2 cellular contexts compared by ENCODE assay signal in the genomic region with DNA sequence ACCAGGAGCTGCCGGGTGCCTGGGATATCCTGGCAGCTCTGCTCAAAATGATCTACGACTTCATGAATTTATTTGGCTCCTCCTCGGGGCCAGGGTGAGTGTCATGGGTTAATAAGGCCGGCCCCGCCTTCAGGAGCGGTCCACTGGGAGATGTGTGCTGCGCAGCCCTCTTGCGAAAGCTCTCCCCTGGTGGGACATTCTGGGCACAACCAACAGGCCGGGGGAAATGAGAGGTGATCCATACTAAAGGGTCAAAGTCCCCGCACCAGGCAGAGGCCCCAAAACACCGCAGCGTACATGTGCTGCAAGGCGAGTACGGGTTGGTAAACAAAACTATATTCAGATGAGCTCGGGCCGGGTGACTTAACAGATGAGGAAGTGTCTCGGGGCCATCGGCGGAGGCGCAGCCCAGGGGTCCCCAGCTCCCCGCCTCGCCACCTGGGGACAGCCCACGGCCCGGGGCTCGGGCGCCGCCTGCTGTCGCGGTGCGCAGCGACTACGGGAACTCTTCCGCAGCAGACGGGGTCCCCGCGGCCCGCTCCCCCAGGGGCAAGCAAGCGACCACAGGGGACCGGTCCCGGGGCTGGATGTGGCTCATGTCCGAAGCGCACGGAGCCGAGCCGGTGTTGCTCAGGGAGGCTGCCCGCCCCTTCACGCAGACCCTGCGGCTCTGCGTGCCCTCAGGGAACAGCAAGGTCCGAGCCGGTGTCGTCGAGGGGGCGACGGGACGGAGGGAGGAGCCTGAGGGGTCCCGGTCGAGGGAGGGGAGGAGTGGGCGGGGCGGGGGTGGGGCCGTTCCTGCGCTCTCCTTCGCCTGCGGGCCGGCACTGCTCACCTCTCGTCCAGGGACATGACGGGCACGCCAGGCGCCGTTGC.
A peak's percentile ranks its signal among the peaks of the same experiment; 100 is the strongest.
TF ChIP-seq lines count a peak whose summit lies in the region.

A gene with protein sequence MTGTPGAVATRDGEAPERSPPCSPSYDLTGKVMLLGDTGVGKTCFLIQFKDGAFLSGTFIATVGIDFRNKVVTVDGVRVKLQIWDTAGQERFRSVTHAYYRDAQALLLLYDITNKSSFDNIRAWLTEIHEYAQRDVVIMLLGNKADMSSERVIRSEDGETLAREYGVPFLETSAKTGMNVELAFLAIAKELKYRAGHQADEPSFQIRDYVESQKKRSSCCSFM (plus strand): TSS at position 834 of the 876 bp plus-strand sequence. CDS start 17 bp downstream, at position 851.

TF ChIP-seq in GM12878, 131 proteins besides CTCF, POLR2A, EP300 and RAD21 (continues in another document):
- TF ChIP-seq SMARCA5 (IDR thresholded peaks at IDR 0.05) (peak; percentile 78; the same call in 1 of the 2 replicates), BHLHE40 (IDR thresholded peaks at IDR 0.05; ENCODE audit: borderline replicate concordance in 1 of 2, low read depth in 2 of 2, low read length in 1 of 2) (peak in 1 of 2 experiments; percentile 73; a peak in 1 of 4 replicates), SMC3 (IDR thresholded peaks at IDR 0.05; ENCODE audit: borderline replicate concordance, low read length) (peak; percentile 76), CHD1 (IDR thresholded peaks at IDR 0.05; ENCODE audit: low read depth, low read length) (no peak), NFYA (IDR thresholded peaks at IDR 0.05; ENCODE audit: borderline replicate concordance, low read depth, low read length) (no peak), STAT3 (IDR thresholded peaks at IDR 0.05; ENCODE audit: low read depth, low read length) (no peak), RB1 (IDR thresholded peaks at IDR 0.05; ENCODE audit: borderline replicate concordance) (peak; percentile 63; the same call in 1 of the 2 replicates), SREBF1 (IDR thresholded peaks at IDR 0.05; ENCODE audit: low read length) (no peak), JUND (IDR thresholded peaks at IDR 0.05; ENCODE audit: low read depth, low read length) (0 out of 2 replicates have a peak, but pooled peaks have one; percentile 9), NFIC (IDR thresholded peaks at IDR 0.05; ENCODE audit: low read depth, low read length) (no peak), SPI1 (IDR thresholded peaks at IDR 0.05; ENCODE audit: borderline replicate concordance, insufficient read depth, low read depth, low read length) (peak; percentile 54; the same call in 1 of the 2 replicates), ZNF207 (IDR thresholded peaks at IDR 0.05; ENCODE audit: borderline replicate concordance) (no peak; the same call in 1 of the 2 replicates), MEF2B (IDR thresholded peaks at IDR 0.05; ENCODE audit: partially characterized antibody, poor library complexity, severe bottlenecking) (peak; percentile 55), STAT1 (conservative IDR thresholded peaks at IDR 0.05) (0 out of 2 replicates have a peak, but pooled peaks have one; percentile 32), KDM1A (IDR thresholded peaks at IDR 0.05; ENCODE audit: borderline replicate concordance) (no peak), JUNB (IDR thresholded peaks at IDR 0.05) (no peak), MXI1 (IDR thresholded peaks at IDR 0.05; ENCODE audit: low read depth, low read length) (peak; percentile 25; the same call in 1 of the 2 replicates), HCFC1 (IDR thresholded peaks at IDR 0.05; ENCODE audit: low read length) (no peak), TAF1 (IDR thresholded peaks at IDR 0.05; ENCODE audit: borderline replicate concordance, low read depth, low read length) (no peak), FOXK2 (IDR thresholded peaks at IDR 0.05) (peak; percentile 63; the same call in 1 of the 2 replicates), FOXM1 (IDR thresholded peaks at IDR 0.05; ENCODE audit: low read depth, low read length) (no peak), EGR1 (IDR thresholded peaks at IDR 0.05; ENCODE audit: borderline replicate concordance in 1 of 2, low read depth in 2 of 2, low read length in 2 of 2) (no peak), HDGF (IDR thresholded peaks at IDR 0.05) (no peak), SRF (IDR thresholded peaks at IDR 0.05; ENCODE audit: low read depth in 2 of 2, low read length in 2 of 2) (no peak)
- TF ChIP-seq, protein P1, sequence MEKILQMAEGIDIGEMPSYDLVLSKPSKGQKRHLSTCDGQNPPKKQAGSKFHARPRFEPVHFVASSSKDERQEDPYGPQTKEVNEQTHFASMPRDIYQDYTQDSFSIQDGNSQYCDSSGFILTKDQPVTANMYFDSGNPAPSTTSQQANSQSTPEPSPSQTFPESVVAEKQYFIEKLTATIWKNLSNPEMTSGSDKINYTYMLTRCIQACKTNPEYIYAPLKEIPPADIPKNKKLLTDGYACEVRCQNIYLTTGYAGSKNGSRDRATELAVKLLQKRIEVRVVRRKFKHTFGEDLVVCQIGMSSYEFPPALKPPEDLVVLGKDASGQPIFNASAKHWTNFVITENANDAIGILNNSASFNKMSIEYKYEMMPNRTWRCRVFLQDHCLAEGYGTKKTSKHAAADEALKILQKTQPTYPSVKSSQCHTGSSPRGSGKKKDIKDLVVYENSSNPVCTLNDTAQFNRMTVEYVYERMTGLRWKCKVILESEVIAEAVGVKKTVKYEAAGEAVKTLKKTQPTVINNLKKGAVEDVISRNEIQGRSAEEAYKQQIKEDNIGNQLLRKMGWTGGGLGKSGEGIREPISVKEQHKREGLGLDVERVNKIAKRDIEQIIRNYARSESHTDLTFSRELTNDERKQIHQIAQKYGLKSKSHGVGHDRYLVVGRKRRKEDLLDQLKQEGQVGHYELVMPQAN (conservative IDR thresholded peaks at IDR 0.05) = 0 out of 2 replicates have a peak, but pooled peaks have one; percentile 33
- TF ChIP-seq, protein P2, sequence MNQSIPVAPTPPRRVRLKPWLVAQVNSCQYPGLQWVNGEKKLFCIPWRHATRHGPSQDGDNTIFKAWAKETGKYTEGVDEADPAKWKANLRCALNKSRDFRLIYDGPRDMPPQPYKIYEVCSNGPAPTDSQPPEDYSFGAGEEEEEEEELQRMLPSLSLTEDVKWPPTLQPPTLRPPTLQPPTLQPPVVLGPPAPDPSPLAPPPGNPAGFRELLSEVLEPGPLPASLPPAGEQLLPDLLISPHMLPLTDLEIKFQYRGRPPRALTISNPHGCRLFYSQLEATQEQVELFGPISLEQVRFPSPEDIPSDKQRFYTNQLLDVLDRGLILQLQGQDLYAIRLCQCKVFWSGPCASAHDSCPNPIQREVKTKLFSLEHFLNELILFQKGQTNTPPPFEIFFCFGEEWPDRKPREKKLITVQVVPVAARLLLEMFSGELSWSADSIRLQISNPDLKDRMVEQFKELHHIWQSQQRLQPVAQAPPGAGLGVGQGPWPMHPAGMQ (IDR thresholded peaks at IDR 0.05; ENCODE audit: borderline replicate concordance) = no peak
- TF ChIP-seq, protein P3, sequence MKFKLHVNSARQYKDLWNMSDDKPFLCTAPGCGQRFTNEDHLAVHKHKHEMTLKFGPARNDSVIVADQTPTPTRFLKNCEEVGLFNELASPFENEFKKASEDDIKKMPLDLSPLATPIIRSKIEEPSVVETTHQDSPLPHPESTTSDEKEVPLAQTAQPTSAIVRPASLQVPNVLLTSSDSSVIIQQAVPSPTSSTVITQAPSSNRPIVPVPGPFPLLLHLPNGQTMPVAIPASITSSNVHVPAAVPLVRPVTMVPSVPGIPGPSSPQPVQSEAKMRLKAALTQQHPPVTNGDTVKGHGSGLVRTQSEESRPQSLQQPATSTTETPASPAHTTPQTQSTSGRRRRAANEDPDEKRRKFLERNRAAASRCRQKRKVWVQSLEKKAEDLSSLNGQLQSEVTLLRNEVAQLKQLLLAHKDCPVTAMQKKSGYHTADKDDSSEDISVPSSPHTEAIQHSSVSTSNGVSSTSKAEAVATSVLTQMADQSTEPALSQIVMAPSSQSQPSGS (IDR thresholded peaks at IDR 0.05; ENCODE audit: low read length) = no peak

TF ChIP-seq in HepG2, 621 proteins besides CTCF, POLR2A, EP300 and RAD21 (continues in another document):
- TF ChIP-seq NAIF1 (CRISPR knock-in tag; IDR thresholded peaks at IDR 0.05; ENCODE audit: borderline replicate concordance) (peak; percentile 54; the same call in 1 of the 2 replicates), ZNF619 (CRISPR knock-in tag; IDR thresholded peaks at IDR 0.05) (no peak), RFX5 (IDR thresholded peaks at IDR 0.05; ENCODE audit: low read depth, low read length) (no peak), NBN (conservative IDR thresholded peaks at IDR 0.05) (no peak), CBX5 (CRISPR knock-in tag; IDR thresholded peaks at IDR 0.05; ENCODE audit: borderline replicate concordance) (peak; percentile 94), PITX1 (CRISPR knock-in tag; IDR thresholded peaks at IDR 0.05) (peak; percentile 82; the same call in 1 of the 2 replicates), ARNTL (CRISPR knock-in tag; IDR thresholded peaks at IDR 0.05) (peak; percentile 96), ADNP (CRISPR knock-in tag; IDR thresholded peaks at IDR 0.05) (no peak), ZNF282 (IDR thresholded peaks at IDR 0.05; ENCODE audit: partially characterized antibody) (no peak), ZNF354B (CRISPR knock-in tag; IDR thresholded peaks at IDR 0.05) (no peak), ZNF124 (CRISPR knock-in tag; IDR thresholded peaks at IDR 0.05) (peak; percentile 88), ZNF232 (CRISPR knock-in tag; IDR thresholded peaks at IDR 0.05; ENCODE audit: borderline replicate concordance) (no peak), ZNF34 (CRISPR knock-in tag; IDR thresholded peaks at IDR 0.05; ENCODE audit: borderline replicate concordance) (peak; percentile 89), ZNF431 (CRISPR knock-in tag; IDR thresholded peaks at IDR 0.05; ENCODE audit: borderline replicate concordance, low read depth) (peak; percentile 90), NR2C2 (CRISPR knock-in tag; IDR thresholded peaks at IDR 0.05; ENCODE audit: borderline replicate concordance) (peak; percentile 64; the same call in 1 of the 2 replicates), ZNF350 (CRISPR knock-in tag; IDR thresholded peaks at IDR 0.05; ENCODE audit: borderline replicate concordance, low read depth) (peak; percentile 98)
- TF ChIP-seq, protein P4, sequence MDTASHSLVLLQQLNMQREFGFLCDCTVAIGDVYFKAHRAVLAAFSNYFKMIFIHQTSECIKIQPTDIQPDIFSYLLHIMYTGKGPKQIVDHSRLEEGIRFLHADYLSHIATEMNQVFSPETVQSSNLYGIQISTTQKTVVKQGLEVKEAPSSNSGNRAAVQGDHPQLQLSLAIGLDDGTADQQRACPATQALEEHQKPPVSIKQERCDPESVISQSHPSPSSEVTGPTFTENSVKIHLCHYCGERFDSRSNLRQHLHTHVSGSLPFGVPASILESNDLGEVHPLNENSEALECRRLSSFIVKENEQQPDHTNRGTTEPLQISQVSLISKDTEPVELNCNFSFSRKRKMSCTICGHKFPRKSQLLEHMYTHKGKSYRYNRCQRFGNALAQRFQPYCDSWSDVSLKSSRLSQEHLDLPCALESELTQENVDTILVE (CRISPR knock-in tag; IDR thresholded peaks at IDR 0.05) = peak; percentile 88
- TF ChIP-seq, protein P5, sequence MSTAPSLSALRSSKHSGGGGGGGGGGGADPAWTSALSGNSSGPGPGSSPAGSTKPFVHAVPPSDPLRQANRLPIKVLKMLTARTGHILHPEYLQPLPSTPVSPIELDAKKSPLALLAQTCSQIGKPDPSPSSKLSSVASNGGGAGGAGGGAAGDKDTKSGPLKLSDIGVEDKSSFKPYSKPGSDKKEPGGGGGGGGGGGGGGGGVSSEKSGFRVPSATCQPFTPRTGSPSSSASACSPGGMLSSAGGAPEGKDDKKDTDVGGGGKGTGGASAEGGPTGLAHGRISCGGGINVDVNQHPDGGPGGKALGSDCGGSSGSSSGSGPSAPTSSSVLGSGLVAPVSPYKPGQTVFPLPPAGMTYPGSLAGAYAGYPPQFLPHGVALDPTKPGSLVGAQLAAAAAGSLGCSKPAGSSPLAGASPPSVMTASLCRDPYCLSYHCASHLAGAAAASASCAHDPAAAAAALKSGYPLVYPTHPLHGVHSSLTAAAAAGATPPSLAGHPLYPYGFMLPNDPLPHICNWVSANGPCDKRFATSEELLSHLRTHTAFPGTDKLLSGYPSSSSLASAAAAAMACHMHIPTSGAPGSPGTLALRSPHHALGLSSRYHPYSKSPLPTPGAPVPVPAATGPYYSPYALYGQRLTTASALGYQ (CRISPR knock-in tag; IDR thresholded peaks at IDR 0.05) = no peak; the same call in 1 of the 2 replicates
- TF ChIP-seq, protein P6, sequence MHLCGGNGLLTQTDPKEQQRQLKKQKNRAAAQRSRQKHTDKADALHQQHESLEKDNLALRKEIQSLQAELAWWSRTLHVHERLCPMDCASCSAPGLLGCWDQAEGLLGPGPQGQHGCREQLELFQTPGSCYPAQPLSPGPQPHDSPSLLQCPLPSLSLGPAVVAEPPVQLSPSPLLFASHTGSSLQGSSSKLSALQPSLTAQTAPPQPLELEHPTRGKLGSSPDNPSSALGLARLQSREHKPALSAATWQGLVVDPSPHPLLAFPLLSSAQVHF (CRISPR knock-in tag; IDR thresholded peaks at IDR 0.05) = 0 out of 2 replicates have a peak, but pooled peaks have one; percentile 33
- TF ChIP-seq, protein P7, sequence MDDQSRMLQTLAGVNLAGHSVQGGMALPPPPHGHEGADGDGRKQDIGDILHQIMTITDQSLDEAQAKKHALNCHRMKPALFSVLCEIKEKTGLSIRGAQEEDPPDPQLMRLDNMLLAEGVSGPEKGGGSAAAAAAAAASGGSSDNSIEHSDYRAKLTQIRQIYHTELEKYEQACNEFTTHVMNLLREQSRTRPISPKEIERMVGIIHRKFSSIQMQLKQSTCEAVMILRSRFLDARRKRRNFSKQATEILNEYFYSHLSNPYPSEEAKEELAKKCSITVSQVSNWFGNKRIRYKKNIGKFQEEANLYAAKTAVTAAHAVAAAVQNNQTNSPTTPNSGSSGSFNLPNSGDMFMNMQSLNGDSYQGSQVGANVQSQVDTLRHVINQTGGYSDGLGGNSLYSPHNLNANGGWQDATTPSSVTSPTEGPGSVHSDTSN (CRISPR knock-in tag; IDR thresholded peaks at IDR 0.05; ENCODE audit: borderline replicate concordance) = no peak
- TF ChIP-seq, protein P8, sequence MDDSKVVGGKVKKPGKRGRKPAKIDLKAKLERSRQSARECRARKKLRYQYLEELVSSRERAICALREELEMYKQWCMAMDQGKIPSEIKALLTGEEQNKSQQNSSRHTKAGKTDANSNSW (CRISPR knock-in tag; IDR thresholded peaks at IDR 0.05; ENCODE audit: borderline replicate concordance) = no peak
- TF ChIP-seq, protein P9, sequence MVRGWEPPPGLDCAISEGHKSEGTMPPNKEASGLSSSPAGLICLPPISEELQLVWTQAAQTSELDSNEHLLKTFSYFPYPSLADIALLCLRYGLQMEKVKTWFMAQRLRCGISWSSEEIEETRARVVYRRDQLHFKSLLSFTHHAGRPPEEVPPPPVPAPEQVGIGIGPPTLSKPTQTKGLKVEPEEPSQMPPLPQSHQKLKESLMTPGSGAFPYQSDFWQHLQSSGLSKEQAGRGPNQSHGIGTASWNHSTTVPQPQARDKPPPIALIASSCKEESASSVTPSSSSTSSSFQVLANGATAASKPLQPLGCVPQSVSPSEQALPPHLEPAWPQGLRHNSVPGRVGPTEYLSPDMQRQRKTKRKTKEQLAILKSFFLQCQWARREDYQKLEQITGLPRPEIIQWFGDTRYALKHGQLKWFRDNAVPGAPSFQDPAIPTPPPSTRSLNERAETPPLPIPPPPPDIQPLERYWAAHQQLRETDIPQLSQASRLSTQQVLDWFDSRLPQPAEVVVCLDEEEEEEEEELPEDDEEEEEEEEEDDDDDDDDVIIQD (CRISPR knock-in tag; IDR thresholded peaks at IDR 0.05; ENCODE audit: low read depth) = no peak; the same call in 1 of the 2 replicates
